ENCODE assay signal across 11 cellular contexts in genomic region chr2:181311841-181312240, GRCh38.
DNase-seq lines count a peak whose midpoint lies in the region; ATAC-seq and TF ChIP-seq lines count a peak whose summit lies in the region.
"Had no signal": no experiment of that assay in that cellular context is flagged by ENCODE, and none has a peak within 500 bp of the region (broad histone marks: within the 10 kb centered on the region; RNA-seq: fewer than 3 reads in every experiment).

No MANE protein-coding gene starts in this region.

- TF ChIP-seq CTCF in heart right ventricle (IDR thresholded peaks at IDR 0.05) (no peak), PC-3 (conservative IDR thresholded peaks at IDR 0.05; ENCODE audit: low read depth, low read length) (no peak)

- H3K4me3 ChIP-seq in heart right ventricle (no peak overlapping the region), thymus (ENCODE audit: low read length) (no peak overlapping the region), PC-3 (ENCODE audit: low read length) (no peak overlapping the region)

- no peak overlapping the region for H3K4me2 ChIP-seq in PC-3 (ENCODE audit: low read length)

- H4K20me1 ChIP-seq in PC-3 (ENCODE audit: low read length), result no peaks in the 10 kb centered on the region

- H3K36me3 Mint-ChIP-seq in activated T-helper 1 cell treated with anti-CD3 and anti-CD28 coated beads, Interleukin-12 subunit alpha, Interleukin-12 subunit beta, Interleukin-2, Interleukin-4 antibody, amounts not matched to agents 30 ng/mL and 10 ng/mL and 1 ng/mL, durations not matched to agents 14 hours and 24 hours and 36 hours (ENCODE audit: low read depth), result no peaks in the 10 kb centered on the region

- peaks cover 1% of the 10 kb centered on the region for H3F3A ChIP-seq in PC-3 (ENCODE audit: low read length, unreplicated experiment)

- H3K79me2 ChIP-seq in PC-3 (ENCODE audit: low read length), result no peaks in the 10 kb centered on the region

- H3K27me3 ChIP-seq in heart right ventricle (no peaks in the 10 kb centered on the region), thymus (ENCODE audit: control insufficient read depth, insufficient read depth) (no peaks in the 10 kb centered on the region), PC-3 (ENCODE audit: low read length) (no peaks in the 10 kb centered on the region)

- no peaks in the 10 kb centered on the region for H3K27me3 Mint-ChIP-seq in activated T-helper 1 cell treated with anti-CD3 and anti-CD28 coated beads, Interleukin-12 subunit alpha, Interleukin-12 subunit beta, Interleukin-2, Interleukin-4 antibody, amounts not matched to agents 30 ng/mL and 10 ng/mL and 1 ng/mL, durations not matched to agents 14 hours and 24 hours and 36 hours (ENCODE audit: insufficient read depth)

- 82 to 87% methylated on average over 4 of the region's 4 CpGs for WGBS in heart right ventricle, 2 donors
- WGBS in thymus, result 24% methylated on average over 4 of the region's 4 CpGs

- H3K27ac Mint-ChIP-seq in activated T-helper 1 cell treated with anti-CD3 and anti-CD28 coated beads, Interleukin-12 subunit alpha, Interleukin-12 subunit beta, Interleukin-2, Interleukin-4 antibody, amounts not matched to agents 30 ng/mL and 10 ng/mL and 1 ng/mL, durations not matched to agents 14 hours and 24 hours and 36 hours, result peak overlapping the region; percentile 99

- H3K4me1 Mint-ChIP-seq in activated T-helper 1 cell treated with anti-CD3 and anti-CD28 coated beads, Interleukin-12 subunit alpha, Interleukin-12 subunit beta, Interleukin-2, Interleukin-4 antibody, amounts not matched to agents 30 ng/mL and 10 ng/mL and 1 ng/mL, durations not matched to agents 14 hours and 24 hours and 36 hours (ENCODE audit: low read depth), result peaks cover 63% of the 10 kb centered on the region

- H3K4me3 Mint-ChIP-seq in activated T-helper 1 cell treated with anti-CD3 and anti-CD28 coated beads, Interleukin-12 subunit alpha, Interleukin-12 subunit beta, Interleukin-2, Interleukin-4 antibody, amounts not matched to agents 30 ng/mL and 10 ng/mL and 1 ng/mL, durations not matched to agents 14 hours and 24 hours and 36 hours, result peak overlapping the region; percentile 84

- no TSS peak for BruUV-seq in PC-3 (replicated peaks; lab: Mats Ljungman, UMichigan)

- DNase-seq in Right ventricle myocardium inferior (ENCODE audit: missing footprints), result peak; percentile 30
- no peak for DNase-seq in heart right ventricle
- DNase-seq in activated T-helper 1 cell treated with anti-CD3 and anti-CD28 coated beads, Interleukin-12 subunit alpha, Interleukin-12 subunit beta, Interleukin-2, Interleukin-4 antibody, amounts not matched to agents 30 ng/mL and 10 ng/mL and 1 ng/mL, durations not matched to agents 14 hours and 24 hours and 36 hours (ENCODE audit: low spot score), result no peak
- DNase-seq in PC-3, result no peak
- no peak for DNase-seq in cerebellum (ENCODE audit: low spot score)
- DNase-seq: caudate nucleus; NCI-H524; stimulated activated CD4-positive, alpha-beta T cell treated with anti-CD3 and anti-CD28 coated beads, Interleukin-4, amount 100 ng/mL, for 1 hour had no signal

- H3K9me2 ChIP-seq in PC-3 (replicated peaks; ENCODE audit: low read length), result no peaks in the 10 kb centered on the region

- POLR2A ChIA-PET in PC-3 (lab: Charles Lee; ENCODE audit: unreplicated experiment), result no interaction called here

- intact Hi-C loops in Right ventricle myocardium inferior (cut with DNase I), result no loop called here
- intact Hi-C loops in heart right ventricle (cut with DNase I), result no loop called here
- intact Hi-C loops in activated T-helper 1 cell treated with anti-CD3 and anti-CD28 coated beads, Interleukin-12 subunit alpha, Interleukin-12 subunit beta, Interleukin-2, Interleukin-4 antibody, amounts not matched to agents 30 ng/mL and 10 ng/mL and 1 ng/mL, durations not matched to agents 14 hours and 24 hours and 36 hours (cut with micrococcal nuclease), result loop anchor here (1.0 to 5.0 kb wide), 5 partner anchors 8 to 580 kb away; partner anchors contain the start of gene ITPRID2
- intact Hi-C loops in PC-3 (cut with micrococcal nuclease), result loop anchor here (10.0 kb wide), 1 partner anchor 207 kb away; no protein-coding TSS in a partner anchor

- no peaks in the 10 kb centered on the region for H3K9me3 Mint-ChIP-seq in activated T-helper 1 cell treated with anti-CD3 and anti-CD28 coated beads, Interleukin-12 subunit alpha, Interleukin-12 subunit beta, Interleukin-2, Interleukin-4 antibody, amounts not matched to agents 30 ng/mL and 10 ng/mL and 1 ng/mL, durations not matched to agents 14 hours and 24 hours and 36 hours

- no peak overlapping the region for H2AFZ ChIP-seq in PC-3 (ENCODE audit: low read length)

- H3K4me1 ChIP-seq in heart right ventricle, result peaks cover 0 to 44% (median 0%) of the 10 kb centered on the region in 9 donors
- H3K4me1 ChIP-seq in thymus (ENCODE audit: control insufficient read depth, insufficient read depth, low read length), result peaks cover 23% of the 10 kb centered on the region
- H3K4me1 ChIP-seq in PC-3 (ENCODE audit: insufficient read depth, low read length), result peaks cover 6% of the 10 kb centered on the region

- H3K27ac ChIP-seq in heart right ventricle (peak overlapping the region in 1 of 10 donors; percentile 68), thymus (ENCODE audit: low read depth) (peak overlapping the region; percentile 84), PC-3 (ENCODE audit: low read length) (no peak overlapping the region)

- CTCF ChIA-PET in PC-3 (lab: Charles Lee), result no interaction called here

- H3K9me3 ChIP-seq in heart right ventricle (no peaks in the 10 kb centered on the region), thymus (ENCODE audit: control insufficient read depth) (no peaks in the 10 kb centered on the region), PC-3 (ENCODE audit: low read length) (no peaks in the 10 kb centered on the region)

- H3K9ac ChIP-seq in PC-3 (ENCODE audit: low read length), result no peak overlapping the region

- ATAC-seq in Right ventricle myocardium inferior, result no peak
- no peak for ATAC-seq in heart right ventricle
- ATAC-seq in HG03139 (IDR thresholded peaks at IDR 0.05; ENCODE audit: unreplicated experiment), result peak; percentile 23
- ATAC-seq in PC-3, result no peak
- ATAC-seq in GM19452 (IDR thresholded peaks at IDR 0.05; ENCODE audit: unreplicated experiment), result no peak

- H3K36me3 ChIP-seq in heart right ventricle, result no peaks in the 10 kb centered on the region
- H3K36me3 ChIP-seq in thymus (ENCODE audit: control insufficient read depth, insufficient read depth), result no peaks in the 10 kb centered on the region
- H3K36me3 ChIP-seq in PC-3 (ENCODE audit: low read depth, low read length), result no peaks in the 10 kb centered on the region

Comparison
In these comparisons a context has a peak if more than half of its experiments do, and no peak if none do; other contexts are left out.
1. intact Hi-C loops: an anchor here in activated T-helper 1 cell treated with anti-CD3 and anti-CD28 coated beads, Interleukin-12 subunit alpha, Interleukin-12 subunit beta, Interleukin-2, Interleukin-4 antibody, amounts not matched to agents 30 ng/mL and 10 ng/mL and 1 ng/mL, durations not matched to agents 14 hours and 24 hours and 36 hours (1.0 to 5.0 kb wide) and PC-3 (10.0 kb wide); none called in Right ventricle myocardium inferior and heart right ventricle.